ENCODE assay signal across 8 cellular contexts in the genomic region with DNA sequence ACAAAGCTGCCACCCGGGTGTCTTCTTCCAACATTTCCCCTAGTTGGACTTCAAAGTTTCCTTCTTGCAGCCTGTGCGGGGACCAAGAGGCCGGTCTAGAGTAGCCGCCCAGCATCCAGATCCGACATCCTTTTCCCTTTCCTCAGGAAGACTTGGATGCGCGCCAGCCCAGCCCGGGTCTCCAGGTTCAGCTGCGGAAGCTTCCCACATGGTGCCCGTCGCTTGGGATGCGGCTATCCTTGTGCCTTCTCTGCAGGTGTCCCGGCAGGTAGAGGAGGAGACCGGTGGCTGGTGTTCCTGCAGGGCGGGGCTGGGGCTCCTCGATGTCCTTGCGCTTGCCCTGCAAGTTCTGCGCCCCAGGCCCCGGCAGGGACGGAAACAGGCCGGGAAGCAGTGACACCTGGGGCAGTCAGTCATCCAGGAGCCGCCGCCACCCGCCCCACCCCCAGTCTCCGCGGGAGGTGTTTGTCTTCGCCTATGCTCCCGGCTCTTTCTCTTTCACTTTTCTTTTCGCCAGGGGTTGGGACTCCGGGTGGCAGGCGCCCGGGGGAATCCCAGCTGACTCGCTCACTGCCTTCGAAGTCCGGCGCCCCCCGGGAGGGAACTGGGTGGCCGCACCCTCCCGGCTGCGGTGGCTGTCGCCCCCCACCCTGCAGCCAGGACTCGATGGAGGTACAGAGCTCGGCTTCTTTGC. TPM values are rescaled to one million over a fixed set of nuclear protein-coding genes. Genes with fewer than 3 reads are reported as not detected.
DNase-seq lines count a peak whose midpoint lies in the region; ATAC-seq and TF ChIP-seq lines count a peak whose summit lies in the region.

A gene with protein sequence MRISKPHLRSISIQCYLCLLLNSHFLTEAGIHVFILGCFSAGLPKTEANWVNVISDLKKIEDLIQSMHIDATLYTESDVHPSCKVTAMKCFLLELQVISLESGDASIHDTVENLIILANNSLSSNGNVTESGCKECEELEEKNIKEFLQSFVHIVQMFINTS (plus strand): TSS at position 507 of the 694 bp plus-strand sequence. CDS start 82,882 bp downstream, outside the sequence.

- POLR2A ChIA-PET in A673 (lab: Charles Lee; ENCODE audit: low non-redundant PET): no interaction called here

- peaks cover 7% of the 10 kb centered on the region for H3K27me3 ChIP-seq in A673 (replicated peaks; ENCODE audit: insufficient read depth, low read depth, low read length, poor library complexity)
- H3K27me3 ChIP-seq in vagina: no peaks in the 10 kb centered on the region

- H3K27ac ChIP-seq in A673 (ENCODE audit: low read depth, low read length, poor library complexity, severe bottlenecking) (no peak within 1 kb of the TSS), vagina (peak within 1 kb of the TSS; percentile 88)

- intact Hi-C loops in A673 (cut with micrococcal nuclease; ENCODE audit: unreplicated experiment): no loop called here
- intact Hi-C loops in Right ventricle myocardium superior (cut with DNase I): no loop called here
- intact Hi-C loops in posterior vena cava (cut with DNase I): no loop called here
- intact Hi-C loops in vagina (cut with DNase I): loop anchor here (5.0 kb wide), 1 partner anchor 294 kb away; no protein-coding TSS in a partner anchor

- CTCF ChIA-PET in A673 (lab: Charles Lee): no interaction called here

- H3K9me3 ChIP-seq in A673 (ENCODE audit: low read depth, low read length, poor library complexity, severe bottlenecking) (no peaks in the 10 kb centered on the region), vagina (no peaks in the 10 kb centered on the region)

- peak; percentile 24 for DNase-seq in A673 (ENCODE audit: low spot score)
- DNase-seq in RPMI8226: peak; percentile 80
- peak; percentile 66 for DNase-seq in activated naive CD4-positive, alpha-beta T cell treated with anti-CD3 and anti-CD28 coated beads, Interleukin-2, amount 50 U/mL, for 16 hours
- peak; percentile 80 for DNase-seq in Right ventricle myocardium superior
- peak; percentile 88 for DNase-seq in posterior vena cava (ENCODE audit: low spot score)
- DNase-seq in vagina (ENCODE audit: extremely low spot score in 2 of 2): no peak

- peak within 1 kb of the TSS; percentile 71 for H3K4me3 ChIP-seq in A673 (ENCODE audit: low read depth, low read length, poor library complexity, severe bottlenecking)
- H3K4me3 ChIP-seq in vagina: peak within 1 kb of the TSS; percentile 69 to 85

- TF ChIP-seq CTCF in A673 (conservative IDR thresholded peaks at IDR 0.05; ENCODE audit: low read depth, low read length): no peak
- TF ChIP-seq CTCF in vagina (IDR thresholded peaks at IDR 0.05): no peak

- H3K4me1 ChIP-seq in A673 (ENCODE audit: insufficient read depth, low read length, poor library complexity, severe bottlenecking) (no peaks in the 10 kb centered on the region), vagina (peaks cover 7% of the 10 kb centered on the region)

- no peaks in the 10 kb centered on the region for H3K36me3 ChIP-seq in A673 (ENCODE audit: insufficient read depth, low read length, poor library complexity, severe bottlenecking)
- H3K36me3 ChIP-seq in vagina: no peaks in the 10 kb centered on the region

- TF ChIP-seq POLR2A in vagina (IDR thresholded peaks at IDR 0.05): no peak

- ATAC-seq in GM18867 (IDR thresholded peaks at IDR 0.05; ENCODE audit: unreplicated experiment) (peak; percentile 59), HG03045 (IDR thresholded peaks at IDR 0.05; ENCODE audit: unreplicated experiment) (peak; percentile 70), Right ventricle myocardium superior (ENCODE audit: poor library complexity) (peak; percentile 86)

- BruUV-seq in A673 (replicated peaks; lab: Mats Ljungman, UMichigan): no TSS peak

RNA-seq across cellular contexts. Expression of the gene that starts here (rescaled TPM):
- total RNA-seq in A673 (2021): 0.21 and 0.37 TPM in 2 replicates
- 2.4 TPM for total RNA-seq in Right ventricle myocardium superior
- total RNA-seq in posterior vena cava: 1 to 10 TPM; 3.7 to 7.1 TPM
- 11.5 TPM for total RNA-seq in vagina

Comparison
In these comparisons a context has a peak if more than half of its experiments do, and no peak if none do; other contexts are left out.
1. Peak in DNase-seq and H3K4me3 ChIP-seq in A673; RNA of the gene not detected or under 1 TPM.
2. DNase-seq: peak in RPMI8226 (single experiment), activated naive CD4-positive, alpha-beta T cell treated with anti-CD3 and anti-CD28 coated beads, Interleukin-2, amount 50 U/mL, for 16 hours (single experiment), Right ventricle myocardium superior (single experiment) and posterior vena cava (single experiment); none in vagina (0 of 2).
3. Peak in every context shown above with its lines, with median percentiles within 50 percentile points of each other: ATAC-seq.